Comparison of ENCODE assay signal across 18 cellular contexts in genomic region chr7:47297120-47297519, GRCh38.
DNase-seq lines count a peak whose midpoint lies in the region; ATAC-seq and TF ChIP-seq lines count a peak whose summit lies in the region.
"Had no signal": no experiment of that assay in that cellular context is flagged by ENCODE, and none has a peak within 500 bp of the region (broad histone marks: within the 10 kb centered on the region; RNA-seq: fewer than 3 reads in every experiment).

No MANE protein-coding gene starts in this region.

- no peak for TF ChIP-seq CTCF in right atrium auricular region (IDR thresholded peaks at IDR 0.05)
- TF ChIP-seq CTCF in PC-3 (conservative IDR thresholded peaks at IDR 0.05; ENCODE audit: low read depth, low read length): no peak

- H3K4me3 ChIP-seq in right atrium auricular region: no peak overlapping the region
- no peak overlapping the region for H3K4me3 ChIP-seq in PC-3 (ENCODE audit: low read length)
- H3K4me3 ChIP-seq: A549, GM23338 had no signal

- H3K27me3 ChIP-seq in right atrium auricular region (no peaks in the 10 kb centered on the region), PC-3 (ENCODE audit: low read length) (no peaks in the 10 kb centered on the region)

- CTCF ChIA-PET in PC-3 (lab: Charles Lee): no interaction called here

- H3K36me3 ChIP-seq in right atrium auricular region (peaks cover 68% of the 10 kb centered on the region), PC-3 (ENCODE audit: low read depth, low read length) (peaks cover 35% of the 10 kb centered on the region)

- H3F3A ChIP-seq in PC-3 (ENCODE audit: low read length, unreplicated experiment): peaks cover 3% of the 10 kb centered on the region

- H3K79me2 ChIP-seq in PC-3 (ENCODE audit: low read length): no peaks in the 10 kb centered on the region

- H4K20me1 ChIP-seq in PC-3 (ENCODE audit: low read length): no peaks in the 10 kb centered on the region

- DNase-seq in right atrium auricular region (ENCODE audit: low spot score) (peak; percentile 42), left cardiac atrium (no peak), islet precursor cell (peak; percentile 35), posterior vena cava (ENCODE audit: low spot score) (peak; percentile 43), GM03348 (ENCODE audit: low spot score) (no peak), PC-3 (no peak), D341Med (ENCODE audit: low spot score) (no peak)
- DNase-seq: AML-193; Caco-2; CD4-positive, alpha-beta T cell; DMS153; DMS79; GDM1; HCEC 1CT had no signal

- POLR2A ChIA-PET in PC-3 (lab: Charles Lee; ENCODE audit: unreplicated experiment): no interaction called here

- peaks cover 0 to 51% of the 10 kb centered on the region in 2 donors for H3K4me1 ChIP-seq in right atrium auricular region
- H3K4me1 ChIP-seq in PC-3 (ENCODE audit: insufficient read depth, low read length): peaks cover 17% of the 10 kb centered on the region

- BruUV-seq in PC-3 (replicated peaks; lab: Mats Ljungman, UMichigan): no TSS peak

- H3K27ac ChIP-seq in right atrium auricular region (no peak overlapping the region), PC-3 (ENCODE audit: low read length) (no peak overlapping the region)
- H3K27ac ChIP-seq: 22Rv1, A549, C4-2B had no signal

- no peak overlapping the region for H3K9ac ChIP-seq in PC-3 (ENCODE audit: low read length)

- H3K9me3 ChIP-seq in right atrium auricular region: no peaks in the 10 kb centered on the region
- no peaks in the 10 kb centered on the region for H3K9me3 ChIP-seq in PC-3 (ENCODE audit: low read length)
- H3K9me3 ChIP-seq: A549, Caco-2 had no signal

- no peaks in the 10 kb centered on the region for H3K9me2 ChIP-seq in PC-3 (replicated peaks; ENCODE audit: low read length)

- intact Hi-C loops in left cardiac atrium (cut with DNase I): no loop called here
- intact Hi-C loops in posterior vena cava (cut with DNase I): no loop called here
- intact Hi-C loops in PC-3 (cut with micrococcal nuclease): no loop called here

- ATAC-seq in left cardiac atrium: no peak
- ATAC-seq in PC-3: no peak
- ATAC-seq: A549, GM23338 had no signal

- no peak overlapping the region for H2AFZ ChIP-seq in PC-3 (ENCODE audit: low read length)
- H2AFZ ChIP-seq: GM23338 had no signal

- H3K4me2 ChIP-seq in PC-3 (ENCODE audit: low read length): no peak overlapping the region
- H3K4me2 ChIP-seq: A549, GM23338 had no signal

Comparison
In these comparisons a context has a peak if more than half of its experiments do, and no peak if none do; other contexts are left out.
1. DNase-seq: peak in right atrium auricular region (single experiment), islet precursor cell (single experiment) and posterior vena cava (single experiment); none in left cardiac atrium (single experiment), GM03348 (single experiment), PC-3 (single experiment) and D341Med (single experiment).